ENCODE assay signal across 10 cellular contexts in the genomic region with DNA sequence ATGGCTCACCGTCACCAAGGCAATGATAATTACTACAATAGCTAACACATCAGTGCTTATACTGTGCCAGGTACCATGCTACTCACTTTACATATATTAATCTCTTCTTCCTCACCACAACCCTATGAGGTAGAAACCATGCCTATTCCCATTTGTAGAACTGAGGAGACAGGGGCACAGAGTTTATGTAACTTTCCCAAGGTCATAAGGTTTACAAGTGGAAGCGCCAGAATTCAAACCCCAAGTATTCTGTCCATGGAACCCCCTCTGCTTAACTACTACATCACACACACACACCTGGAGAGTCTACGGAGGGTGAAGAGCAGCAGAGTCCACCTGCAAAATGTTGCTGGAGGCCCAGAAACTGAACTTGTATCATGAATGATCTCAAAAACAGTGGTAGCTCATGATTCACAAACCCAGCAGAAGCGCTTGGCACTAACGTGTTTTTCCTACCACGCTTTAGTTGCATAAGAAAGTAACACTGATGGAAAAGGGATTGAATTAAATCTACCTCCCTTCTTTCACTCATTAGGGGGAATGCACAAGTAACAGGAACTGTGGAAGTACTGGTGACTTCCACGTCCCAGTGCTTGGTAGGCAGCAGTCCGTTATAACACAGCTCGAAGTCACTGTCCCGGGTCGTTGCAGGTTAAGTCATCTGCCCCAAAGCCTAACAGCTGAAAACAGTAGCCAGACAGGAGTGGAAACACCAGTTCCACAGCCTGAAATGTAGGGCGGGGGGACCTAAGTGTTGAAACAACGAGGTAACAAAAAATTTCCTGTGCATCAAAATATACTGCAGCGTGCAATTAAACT. TPM values are rescaled to one million over a fixed set of nuclear protein-coding genes. Genes with fewer than 3 reads are reported as not detected.
A peak's percentile ranks its signal among the peaks of the same experiment; 100 is the strongest.
DNase-seq lines count a peak whose midpoint lies in the region; ATAC-seq and TF ChIP-seq lines count a peak whose summit lies in the region.
"Had no signal": no experiment of that assay in that cellular context is flagged by ENCODE, and none has a peak within 500 bp of the region (broad histone marks: within the 10 kb centered on the region; RNA-seq: fewer than 3 reads in every experiment).

No MANE protein-coding gene starts in this region.

- no peaks in the 10 kb centered on the region for H3K36me3 ChIP-seq in Panc1 (ENCODE audit: control insufficient read depth, insufficient read depth, low read length)
- H3K36me3 ChIP-seq in psoas muscle (ENCODE audit: insufficient read depth in 1 of 2, low read depth in 1 of 2): no peaks in the 10 kb centered on the region

- H3K4me1 ChIP-seq in Panc1 (ENCODE audit: control insufficient read depth, insufficient read depth, low read length) (peaks cover 30% of the 10 kb centered on the region), psoas muscle (peaks cover 11% of the 10 kb centered on the region)

- H3K4me3 ChIP-seq in Panc1 (ENCODE audit: low read depth in 2 of 2, low read length in 2 of 2) (peak overlapping the region; percentile 12 to 15), epithelial cell of proximal tubule (ENCODE audit: low read depth, low read length) (peak overlapping the region; percentile 45), psoas muscle (peak overlapping the region; percentile 86)

- BruUV-seq in Panc1 (replicated peaks; lab: Mats Ljungman, UMichigan): no TSS peak

- H3K27ac ChIP-seq in Panc1 (ENCODE audit: low read length) (peak overlapping the region; percentile 48; the same call in 1 of the 2 replicates), psoas muscle (no peak overlapping the region)

- POLR2A ChIA-PET in Panc1 (lab: Charles Lee): no interaction called here

- intact Hi-C loops in Panc1 (cut with micrococcal nuclease; ENCODE audit: unreplicated experiment) (no loop called here), psoas muscle (cut with DNase I) (no loop called here)

- DNase-seq in DMS 273 (lab: John Stamatoyannopoulos, UW; ENCODE audit: unreplicated experiment) (peak; percentile 34), DMS 273 treated with DMSO at 0.1 percent for 48 hours (lab: John Stamatoyannopoulos, UW) (no peak), Panc1 (ENCODE audit: low read depth, low spot score) (no peak), epithelial cell of proximal tubule (ENCODE audit: low read depth) (no peak), psoas muscle (no peak), NCI-H1048 (lab: John Stamatoyannopoulos, UW) (no peak), SK-N-DZ (ENCODE audit: low spot score) (no peak)
- no peak for DNase-seq in activated effector memory CD4-positive, alpha-beta T cell treated with Interleukin-2 at 50 U/mL for 16 hours
- DNase-seq: activated naive CD4-positive, alpha-beta T cell treated with anti-CD3 and anti-CD28 coated beads, Interleukin-2, amount 50 U/mL, for 16 hours; NCI-H1694 treated with DMSO at 0.1 percent for 48 hours had no signal

- H3K27me3 ChIP-seq in Panc1 (ENCODE audit: control insufficient read depth, insufficient read depth, low read length): no peaks in the 10 kb centered on the region
- H3K27me3 ChIP-seq in psoas muscle (ENCODE audit: insufficient read depth in 3 of 3, low read length in 2 of 3): no peaks in the 10 kb centered on the region

- no peak for ATAC-seq in Panc1
- no peak for ATAC-seq in psoas muscle

- H3K9me3 ChIP-seq in Panc1 (ENCODE audit: control insufficient read depth, insufficient read depth, low read depth, low read length) (no peaks in the 10 kb centered on the region), psoas muscle (no peaks in the 10 kb centered on the region)

- in situ Hi-C loops in Panc1 (cut with HindIII; ENCODE audit: low pct_unique_long_range_greater_than_20kb, low sequenced_read_pairs): no loop called here

- 76 to 84% (median 84%) methylated on average over 14 of the region's 14 CpGs for WGBS in psoas muscle, 3 donors

- TF ChIP-seq CTCF in Panc1 (IDR thresholded peaks at IDR 0.05) (no peak), epithelial cell of proximal tubule (conservative IDR thresholded peaks at IDR 0.05; ENCODE audit: low read depth, low read length) (no peak), psoas muscle (IDR thresholded peaks at IDR 0.05) (no peak)

- CTCF ChIA-PET in Panc1 (lab: Charles Lee): no interaction called here

RNA-seq across cellular contexts. Expression of gene ITPR2, which starts 2.0 kb away (rescaled TPM):
- total RNA-seq in Panc1 (2021; ENCODE audit: unreplicated experiment): 41.8 TPM
- 11.8 TPM for polyA plus RNA-seq in Panc1 (2012; ENCODE audit: insufficient read length)
- 13.5 and 13.7 TPM in 2 replicates for total RNA-seq in epithelial cell of proximal tubule
- total RNA-seq in psoas muscle: 10 to 100 TPM in 1 of 4 donors, 1 to 10 TPM in 3; 6.1 to 10.3 (median 8.4) TPM
- 1 to 10 TPM in 2 of 3 donors, under 1 TPM in 1; 0.86 to 2.2 (median 1.2) TPM for polyA plus RNA-seq in psoas muscle
- 4.2 and 9.7 TPM in 2 replicates for polyA plus RNA-seq in SK-N-DZ (2014; cell fraction: cytosol; rRNA removed)
- 2.3 and 4.9 TPM in 2 replicates for polyA plus RNA-seq in SK-N-DZ (2014; cell fraction: nucleus; rRNA removed)

Comparison
In these comparisons a context has a peak if more than half of its experiments do, and no peak if none do; other contexts are left out.
1. H3K4me3 ChIP-seq: peak in every context shown above with its lines; median percentile 86 in psoas muscle; 45 in epithelial cell of proximal tubule; 14 in Panc1.